ENCODE assay signal across 9 cellular contexts in the genomic region with DNA sequence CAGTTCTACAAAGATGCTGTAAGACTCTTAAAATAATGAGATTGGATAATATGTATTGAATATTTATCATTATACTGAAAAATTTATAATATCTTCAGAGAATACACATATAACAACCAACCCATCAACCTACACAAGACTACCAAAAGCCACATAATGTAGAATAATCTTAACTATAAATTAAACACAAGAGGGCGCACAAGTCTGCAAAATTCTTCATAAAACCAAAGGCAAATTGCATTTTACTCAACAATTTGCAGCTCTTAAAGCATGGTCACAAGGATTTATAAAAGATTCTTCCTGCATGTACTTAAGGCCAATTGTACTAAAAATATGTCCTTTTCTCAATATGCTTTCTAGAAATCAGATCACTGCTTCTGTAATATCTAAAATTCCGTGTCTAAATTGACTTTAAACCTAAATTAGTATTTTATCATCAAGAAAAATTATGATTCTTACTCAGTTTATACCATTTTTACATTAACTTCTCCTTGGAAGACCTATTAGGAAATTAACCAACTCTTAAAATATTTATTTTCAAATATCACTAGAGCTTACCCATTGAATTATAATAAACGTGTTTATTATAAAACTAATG.
DNase-seq lines count a peak whose midpoint lies in the region; ATAC-seq and TF ChIP-seq lines count a peak whose summit lies in the region.
"Had no signal": no experiment of that assay in that cellular context is flagged by ENCODE, and none has a peak within 500 bp of the region (broad histone marks: within the 10 kb centered on the region; RNA-seq: fewer than 3 reads in every experiment).

No MANE protein-coding gene starts in this region.

- no peak overlapping the region for H3K4me3 ChIP-seq in fibroblast of villous mesenchyme (ENCODE audit: low read depth, low read length)
- H3K4me3 ChIP-seq: BLaER1 had no signal

- DNase-seq in NCI-H2081 (lab: John Stamatoyannopoulos, UW) (peak; percentile 46 to 64), NCI-H2081 treated with DMSO at 0.1 percent for 48 hours (lab: John Stamatoyannopoulos, UW) (no peak), NCI-H1105 (lab: John Stamatoyannopoulos, UW) (peak; percentile 26), fibroblast of villous mesenchyme (ENCODE audit: low read depth) (peak; percentile 72), pons (ENCODE audit: low spot score) (peak; percentile 80)

- ATAC-seq in SK-N-SH treated with all-trans-retinoic acid at 6 μM for 48 hours (peak; percentile 64; the same call in 2 of the 3 replicates), GM19328 (IDR thresholded peaks at IDR 0.05; ENCODE audit: unreplicated experiment) (no peak), GM19452 (IDR thresholded peaks at IDR 0.05; ENCODE audit: unreplicated experiment) (no peak)

- peak; percentile 40 for TF ChIP-seq CTCF in fibroblast of villous mesenchyme (IDR thresholded peaks at IDR 0.05; ENCODE audit: insufficient read depth, low read depth, low read length)

TF ChIP-seq in SK-N-SH treated with all-trans-retinoic acid at 6 μM for 48 hours, 23 proteins besides CTCF, POLR2A, EP300 and RAD21:
- no peak for TF ChIP-seq TCF4 (CRISPR knock-in tag; IDR thresholded peaks at IDR 0.05; ENCODE audit: borderline replicate concordance)
- TF ChIP-seq, protein P1, sequence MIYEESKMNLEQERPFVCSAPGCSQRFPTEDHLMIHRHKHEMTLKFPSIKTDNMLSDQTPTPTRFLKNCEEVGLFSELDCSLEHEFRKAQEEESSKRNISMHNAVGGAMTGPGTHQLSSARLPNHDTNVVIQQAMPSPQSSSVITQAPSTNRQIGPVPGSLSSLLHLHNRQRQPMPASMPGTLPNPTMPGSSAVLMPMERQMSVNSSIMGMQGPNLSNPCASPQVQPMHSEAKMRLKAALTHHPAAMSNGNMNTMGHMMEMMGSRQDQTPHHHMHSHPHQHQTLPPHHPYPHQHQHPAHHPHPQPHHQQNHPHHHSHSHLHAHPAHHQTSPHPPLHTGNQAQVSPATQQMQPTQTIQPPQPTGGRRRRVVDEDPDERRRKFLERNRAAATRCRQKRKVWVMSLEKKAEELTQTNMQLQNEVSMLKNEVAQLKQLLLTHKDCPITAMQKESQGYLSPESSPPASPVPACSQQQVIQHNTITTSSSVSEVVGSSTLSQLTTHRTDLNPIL (CRISPR knock-in tag; IDR thresholded peaks at IDR 0.05; ENCODE audit: low read depth) = no peak
- no peak for TF ChIP-seq RARB (CRISPR knock-in tag; IDR thresholded peaks at IDR 0.05)
- no peak for TF ChIP-seq ZNF565 (CRISPR knock-in tag; conservative IDR thresholded peaks at IDR 0.05; ENCODE audit: low read depth)
- no peak for TF ChIP-seq ZC3H10 (CRISPR knock-in tag; IDR thresholded peaks at IDR 0.05)
- no peak for TF ChIP-seq PPARA (CRISPR knock-in tag; IDR thresholded peaks at IDR 0.05; ENCODE audit: borderline replicate concordance)
- no peak for TF ChIP-seq ARNTL (CRISPR knock-in tag; IDR thresholded peaks at IDR 0.05; ENCODE audit: borderline replicate concordance, low read depth)
- TF ChIP-seq, protein P2, sequence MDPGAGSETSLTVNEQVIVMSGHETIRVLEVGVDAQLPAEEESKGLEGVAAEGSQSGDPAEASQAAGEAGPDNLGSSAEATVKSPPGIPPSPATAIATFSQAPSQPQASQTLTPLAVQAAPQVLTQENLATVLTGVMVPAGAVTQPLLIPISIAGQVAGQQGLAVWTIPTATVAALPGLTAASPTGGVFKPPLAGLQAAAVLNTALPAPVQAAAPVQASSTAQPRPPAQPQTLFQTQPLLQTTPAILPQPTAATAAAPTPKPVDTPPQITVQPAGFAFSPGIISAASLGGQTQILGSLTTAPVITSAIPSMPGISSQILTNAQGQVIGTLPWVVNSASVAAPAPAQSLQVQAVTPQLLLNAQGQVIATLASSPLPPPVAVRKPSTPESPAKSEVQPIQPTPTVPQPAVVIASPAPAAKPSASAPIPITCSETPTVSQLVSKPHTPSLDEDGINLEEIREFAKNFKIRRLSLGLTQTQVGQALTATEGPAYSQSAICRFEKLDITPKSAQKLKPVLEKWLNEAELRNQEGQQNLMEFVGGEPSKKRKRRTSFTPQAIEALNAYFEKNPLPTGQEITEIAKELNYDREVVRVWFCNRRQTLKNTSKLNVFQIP (CRISPR knock-in tag; IDR thresholded peaks at IDR 0.05; ENCODE audit: borderline replicate concordance, low read depth) = no peak
- no peak for TF ChIP-seq OSR1 (CRISPR knock-in tag; IDR thresholded peaks at IDR 0.05)
- no peak for TF ChIP-seq ZNF70 (CRISPR knock-in tag; IDR thresholded peaks at IDR 0.05)
- no peak for TF ChIP-seq TOX (CRISPR knock-in tag; IDR thresholded peaks at IDR 0.05; ENCODE audit: borderline replicate concordance)
- TF ChIP-seq, protein P3, sequence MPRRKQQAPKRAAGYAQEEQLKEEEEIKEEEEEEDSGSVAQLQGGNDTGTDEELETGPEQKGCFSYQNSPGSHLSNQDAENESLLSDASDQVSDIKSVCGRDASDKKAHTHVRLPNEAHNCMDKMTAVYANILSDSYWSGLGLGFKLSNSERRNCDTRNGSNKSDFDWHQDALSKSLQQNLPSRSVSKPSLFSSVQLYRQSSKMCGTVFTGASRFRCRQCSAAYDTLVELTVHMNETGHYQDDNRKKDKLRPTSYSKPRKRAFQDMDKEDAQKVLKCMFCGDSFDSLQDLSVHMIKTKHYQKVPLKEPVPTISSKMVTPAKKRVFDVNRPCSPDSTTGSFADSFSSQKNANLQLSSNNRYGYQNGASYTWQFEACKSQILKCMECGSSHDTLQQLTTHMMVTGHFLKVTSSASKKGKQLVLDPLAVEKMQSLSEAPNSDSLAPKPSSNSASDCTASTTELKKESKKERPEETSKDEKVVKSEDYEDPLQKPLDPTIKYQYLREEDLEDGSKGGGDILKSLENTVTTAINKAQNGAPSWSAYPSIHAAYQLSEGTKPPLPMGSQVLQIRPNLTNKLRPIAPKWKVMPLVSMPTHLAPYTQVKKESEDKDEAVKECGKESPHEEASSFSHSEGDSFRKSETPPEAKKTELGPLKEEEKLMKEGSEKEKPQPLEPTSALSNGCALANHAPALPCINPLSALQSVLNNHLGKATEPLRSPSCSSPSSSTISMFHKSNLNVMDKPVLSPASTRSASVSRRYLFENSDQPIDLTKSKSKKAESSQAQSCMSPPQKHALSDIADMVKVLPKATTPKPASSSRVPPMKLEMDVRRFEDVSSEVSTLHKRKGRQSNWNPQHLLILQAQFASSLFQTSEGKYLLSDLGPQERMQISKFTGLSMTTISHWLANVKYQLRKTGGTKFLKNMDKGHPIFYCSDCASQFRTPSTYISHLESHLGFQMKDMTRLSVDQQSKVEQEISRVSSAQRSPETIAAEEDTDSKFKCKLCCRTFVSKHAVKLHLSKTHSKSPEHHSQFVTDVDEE (CRISPR knock-in tag; IDR thresholded peaks at IDR 0.05) = no peak
- no peak for TF ChIP-seq ESRRG (CRISPR knock-in tag; IDR thresholded peaks at IDR 0.05)
- TF ChIP-seq SNAI2 (CRISPR knock-in tag; IDR thresholded peaks at IDR 0.05) = no peak
- no peak for TF ChIP-seq ISL1 (CRISPR knock-in tag; IDR thresholded peaks at IDR 0.05)
